ENCODE assay signal across 15 cellular contexts in the genomic region with DNA sequence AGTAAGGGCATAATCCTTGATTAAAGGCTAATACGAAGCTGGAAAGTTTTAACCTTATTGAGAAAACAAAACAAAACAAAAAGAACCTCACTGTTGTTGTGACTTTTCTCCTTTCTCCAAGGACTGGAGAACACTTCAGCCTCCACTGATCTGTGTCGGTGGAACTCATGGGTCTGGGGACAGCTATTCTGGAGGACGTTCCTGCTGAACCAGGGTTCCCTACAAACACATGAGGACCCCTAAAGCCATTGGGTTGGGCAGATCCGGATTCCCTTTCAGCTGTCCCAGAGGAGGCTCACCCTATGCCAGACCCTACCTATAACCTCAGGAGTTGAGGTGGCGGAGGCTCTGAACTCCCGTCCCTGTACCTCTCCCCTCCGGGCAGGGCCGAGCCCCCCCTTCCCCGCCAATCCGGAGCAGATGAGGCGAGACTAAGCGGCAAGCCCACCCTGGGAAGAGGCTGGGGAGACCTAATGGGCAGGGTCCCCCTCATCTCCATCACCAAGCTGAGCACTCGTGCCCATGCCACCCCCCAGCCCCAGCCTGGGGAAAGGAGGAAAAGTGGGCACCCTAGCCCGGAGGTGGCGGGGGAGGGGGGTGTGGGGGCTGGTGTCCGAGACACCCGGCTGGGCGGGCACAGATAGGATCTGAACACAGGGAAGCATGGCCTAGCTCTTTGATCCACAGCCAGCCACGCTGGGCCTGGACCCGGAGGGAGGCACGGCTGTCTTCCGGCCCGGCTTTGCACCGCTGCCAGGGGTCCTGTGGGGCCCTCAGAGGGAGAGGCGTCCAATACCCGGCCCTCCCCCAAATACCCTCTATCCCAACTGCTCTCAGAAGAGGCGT. TPM values are rescaled to one million over a fixed set of nuclear protein-coding genes. Genes with fewer than 3 reads are reported as not detected.
DNase-seq lines count a peak whose midpoint lies in the region; ATAC-seq and TF ChIP-seq lines count a peak whose summit lies in the region.
"Had no signal": no experiment of that assay in that cellular context is flagged by ENCODE, and none has a peak within 500 bp of the region (broad histone marks: within the 10 kb centered on the region; RNA-seq: fewer than 3 reads in every experiment).

No MANE protein-coding gene starts in this region.

- H2BK15ac ChIP-seq in IMR-90 (ENCODE audit: low read depth, low read length): no peak overlapping the region

- dilution Hi-C loops in IMR-90 (cut with HindIII; ENCODE audit: low sequenced_read_pairs, unreplicated experiment): no loop called here

- no peaks in the 10 kb centered on the region for H3K27me3 Mint-ChIP-seq in CD4-positive, alpha-beta memory T cell

- no peak overlapping the region for H4K5ac ChIP-seq in IMR-90 (ENCODE audit: low read depth, low read length)

- peaks cover 0 to 2% (median 0%) of the 10 kb centered on the region in 8 donors for H3K9me3 Mint-ChIP-seq in CD4-positive, alpha-beta memory T cell
- H3K9me3 Mint-ChIP-seq: dendritic cell treated with granulocyte-macrophage colony-stimulating factor and Interleukin-4, amounts not matched to agents 40 ng/mL and 50 ng/mL, for 4 days had no signal

- H2BK20ac ChIP-seq in IMR-90 (ENCODE audit: low read depth, low read length): no peak overlapping the region

- no peaks in the 10 kb centered on the region for H3K79me1 ChIP-seq in IMR-90 (ENCODE audit: low read depth in 1 of 2, low read length in 2 of 2)

- no peak overlapping the region for H3K4ac ChIP-seq in IMR-90 (ENCODE audit: low read depth, low read length)

- peak overlapping the region; percentile 95 to 98 (median 95) for H3K4me3 Mint-ChIP-seq in CD4-positive, alpha-beta memory T cell

- no peak overlapping the region for H2AK5ac ChIP-seq in IMR-90 (ENCODE audit: low read depth, low read length)

- 75% methylated on average over 3 of the region's 27 CpGs; no CpG with 5 or more reads in 1 of the 2 experiments for WGBS in IMR-90 (ENCODE audit: extremely low coverage in 2 of 2, insufficient read length in 1 of 2), 2 experiments
- 35 to 38% (median 35%) methylated on average over 24 to 27 of the region's 27 CpGs for WGBS in psoas muscle, 3 donors

- no peak overlapping the region for H3K56ac ChIP-seq in IMR-90 (ENCODE audit: extremely low read depth, insufficient read depth, low read length)

- no peaks in the 10 kb centered on the region for H3K9me2 ChIP-seq in Karpas-422 (replicated peaks; ENCODE audit: insufficient read depth, low read length)

- H3K4me2 ChIP-seq in IMR-90 (ENCODE audit: low read depth, low read length) (no peak overlapping the region), Karpas-422 (ENCODE audit: low read depth, low read length, poor library complexity, severe bottlenecking) (no peak overlapping the region)

- no peaks in the 10 kb centered on the region for H3K79me2 ChIP-seq in Karpas-422 (ENCODE audit: low read length)

- H4K20me1 ChIP-seq in IMR-90 (ENCODE audit: insufficient read depth, low read length) (peaks cover 3% of the 10 kb centered on the region; the same call in 1 of the 2 replicates), Karpas-422 (ENCODE audit: insufficient read depth, low read depth, low read length) (no peaks in the 10 kb centered on the region)

- no peak overlapping the region for H2BK120ac ChIP-seq in IMR-90 (ENCODE audit: low read depth, low read length)

- peak overlapping the region; percentile 92 to 97 for H3K4me3 ChIP-seq in CD4-positive, alpha-beta memory T cell (ENCODE audit: low read length in 2 of 2)
- no peak overlapping the region for H3K4me3 ChIP-seq in IMR-90 (ENCODE audit: insufficient read depth, low read depth, low read length)
- peak overlapping the region; percentile 64 for H3K4me3 ChIP-seq in effector memory CD4-positive, alpha-beta T cell (ENCODE audit: insufficient read depth, low read depth, low read length, poor library complexity, severe bottlenecking)
- peak overlapping the region; percentile 73 for H3K4me3 ChIP-seq in psoas muscle
- H3K4me3 ChIP-seq in Karpas-422 (ENCODE audit: low read length): no peak overlapping the region
- H3K4me3 ChIP-seq: MG63 had no signal

- POLR2A ChIA-PET in CD4-positive, alpha-beta memory T cell (lab: Charles Lee; ENCODE audit: partially characterized antibody): interaction anchor here (1.0 to 22.2 kb wide), 9 partner anchors 40 to 109 kb away, joined by 3 to 192 read pairs (median 9); partner anchors contain the start of gene VDAC1
- POLR2A ChIA-PET in IMR-90 (lab: Charles Lee; ENCODE audit: unreplicated experiment): no interaction called here

- intact Hi-C loops in CD4-positive, alpha-beta memory T cell (cut with micrococcal nuclease): no loop called here
- intact Hi-C loops in IMR-90 (cut with micrococcal nuclease): no loop called here
- intact Hi-C loops in psoas muscle (cut with DNase I): no loop called here

- peaks cover 24 to 34% of the 10 kb centered on the region in 2 donors for H3K36me3 Mint-ChIP-seq in CD4-positive, alpha-beta memory T cell

- H3K9me3 ChIP-seq in CD4-positive, alpha-beta memory T cell (ENCODE audit: control insufficient read depth in 1 of 2, low read length in 2 of 2): no peaks in the 10 kb centered on the region
- H3K9me3 ChIP-seq in IMR-90 (ENCODE audit: control insufficient read depth, insufficient read depth, low read length): no peaks in the 10 kb centered on the region
- no peaks in the 10 kb centered on the region for H3K9me3 ChIP-seq in effector memory CD4-positive, alpha-beta T cell (ENCODE audit: control insufficient read depth, low read length)
- no peaks in the 10 kb centered on the region for H3K9me3 ChIP-seq in psoas muscle
- H3K9me3 ChIP-seq in Karpas-422 (ENCODE audit: low read length): no peaks in the 10 kb centered on the region
- H3K9me3 ChIP-seq: MG63, Peyer's patch, right atrium auricular region had no signal

- TF ChIP-seq CTCF in IMR-90 (conservative IDR thresholded peaks at IDR 0.05; ENCODE audit: low read depth, low read length) (no peak), psoas muscle (IDR thresholded peaks at IDR 0.05) (no peak)

- no peak overlapping the region for H2AFZ ChIP-seq in IMR-90 (replicated peaks; ENCODE audit: low read length, poor library complexity)
- H2AFZ ChIP-seq in Karpas-422 (ENCODE audit: low read length): no peak overlapping the region

- H3K27ac Mint-ChIP-seq in CD4-positive, alpha-beta memory T cell: peak overlapping the region; percentile 90 to 98 (median 96)
- H3K27ac Mint-ChIP-seq: dendritic cell treated with granulocyte-macrophage colony-stimulating factor and Interleukin-4, amounts not matched to agents 40 ng/mL and 50 ng/mL, for 4 days had no signal

- H3K18ac ChIP-seq in IMR-90 (ENCODE audit: low read depth, low read length): no peak overlapping the region

- DNase-seq in CD4-positive, alpha-beta memory T cell: no peak
- DNase-seq in IMR-90 (no peak), psoas muscle (no peak), Karpas-422 (no peak)
- no peak for DNase-seq in effector memory CD4-positive, alpha-beta T cell
- no peak for DNase-seq in activated CD8-positive, alpha-beta memory T cell treated with anti-CD3 and anti-CD28 coated beads, Interleukin-2, amount 50 U/mL, for 48 hours
- DNase-seq: activated effector memory CD4-positive, alpha-beta T cell treated with Interleukin-2 at 50 U/mL for 16 hours; COR-L47; NCI-H2171 treated with DMSO at 0.1 percent for 48 hours; Peyer's patch had no signal

- no peak overlapping the region for H3K14ac ChIP-seq in IMR-90 (replicated peaks; ENCODE audit: low read depth, low read length)

- H4K8ac ChIP-seq in IMR-90 (ENCODE audit: low read depth in 2 of 2, low read length in 2 of 2): no peak overlapping the region

- no TSS peak for BruUV-seq in IMR-90 (replicated peaks; lab: Mats Ljungman, UMichigan)

- H3K23ac ChIP-seq in IMR-90 (ENCODE audit: low read depth, low read length): 0 out of 2 replicates have a peak overlapping the region, but pooled peaks have one; percentile 24

- H2AK9ac ChIP-seq in IMR-90 (replicated peaks; ENCODE audit: low read depth, low read length, poor library complexity): no peak overlapping the region

- CTCF ChIA-PET in CD4-positive, alpha-beta memory T cell (lab: Charles Lee; ENCODE audit: partially characterized antibody): interaction anchor here (1.6 to 2.7 kb wide), 3 partner anchors 36 to 41 kb away, joined by 3 to 16 read pairs (median 5); no protein-coding TSS in a partner anchor
- CTCF ChIA-PET in IMR-90 (lab: Yijun Ruan, JAX): interaction anchor here (0.8 to 1.1 kb wide), 3 partner anchors 11 to 73 kb away, joined by 3 to 4 read pairs (median 4); no protein-coding TSS in a partner anchor

- H3K4me1 Mint-ChIP-seq in CD4-positive, alpha-beta memory T cell: peaks cover 41 to 77% (median 56%) of the 10 kb centered on the region in 4 donors

- in situ Hi-C loops in IMR-90 (cut with MboI; ENCODE audit: low sequenced_read_pairs): no loop called here

- peak overlapping the region; percentile 78 for H3K27ac ChIP-seq in CD4-positive, alpha-beta memory T cell (ENCODE audit: low read depth, low read length)
- no peak overlapping the region for H3K27ac ChIP-seq in IMR-90 (ENCODE audit: insufficient read depth, low read length)
- peak overlapping the region; percentile 80 for H3K27ac ChIP-seq in effector memory CD4-positive, alpha-beta T cell (ENCODE audit: insufficient read depth, low read length, poor library complexity, severe bottlenecking)
- H3K27ac ChIP-seq in psoas muscle: no peak overlapping the region
- no peak overlapping the region for H3K27ac ChIP-seq in Karpas-422 (ENCODE audit: low read length)
- H3K27ac ChIP-seq: right atrium auricular region had no signal

- ATAC-seq in IMR-90 (ENCODE audit: low read depth) (no peak), psoas muscle (no peak), HG02938 (IDR thresholded peaks at IDR 0.05; ENCODE audit: unreplicated experiment) (no peak), HG02798 (IDR thresholded peaks at IDR 0.05; ENCODE audit: poor library complexity, unreplicated experiment) (no peak)

- H2BK5ac ChIP-seq in IMR-90 (ENCODE audit: low read depth, low read length, poor library complexity, severe bottlenecking): no peak overlapping the region

- TF ChIP-seq POLR2A in IMR-90 (IDR thresholded peaks at IDR 0.05; ENCODE audit: low read depth, low read length): no peak

- H4K91ac ChIP-seq in IMR-90 (ENCODE audit: insufficient read depth, low read depth, low read length): no peak overlapping the region

- H3K36me3 ChIP-seq in CD4-positive, alpha-beta memory T cell (ENCODE audit: insufficient read depth, low read length): peaks cover 21% of the 10 kb centered on the region
- H3K36me3 ChIP-seq in IMR-90 (ENCODE audit: control insufficient read depth, insufficient read depth, low read length) (no peaks in the 10 kb centered on the region), psoas muscle (ENCODE audit: insufficient read depth in 1 of 2, low read depth in 1 of 2) (no peaks in the 10 kb centered on the region), Karpas-422 (ENCODE audit: insufficient read depth, low read length) (no peaks in the 10 kb centered on the region)
- peaks cover 23% of the 10 kb centered on the region for H3K36me3 ChIP-seq in effector memory CD4-positive, alpha-beta T cell (ENCODE audit: control insufficient read depth, insufficient read depth, low read length)
- H3K36me3 ChIP-seq: Peyer's patch, right atrium auricular region had no signal

- H3K9ac ChIP-seq in IMR-90 (ENCODE audit: low read depth, low read length) (no peak overlapping the region), Karpas-422 (ENCODE audit: low read length) (no peak overlapping the region)

- peaks cover 70% of the 10 kb centered on the region for H3K4me1 ChIP-seq in CD4-positive, alpha-beta memory T cell (ENCODE audit: insufficient read depth, low read length)
- no peaks in the 10 kb centered on the region for H3K4me1 ChIP-seq in IMR-90 (ENCODE audit: control insufficient read depth, insufficient read depth, low read length)
- peaks cover 43% of the 10 kb centered on the region for H3K4me1 ChIP-seq in effector memory CD4-positive, alpha-beta T cell (ENCODE audit: control insufficient read depth, insufficient read depth, low read length, poor library complexity, severe bottlenecking)
- H3K4me1 ChIP-seq in psoas muscle: peaks cover 13% of the 10 kb centered on the region
- peaks cover 5% of the 10 kb centered on the region for H3K4me1 ChIP-seq in Karpas-422 (ENCODE audit: low read length)

- no peaks in the 10 kb centered on the region for H3K27me3 ChIP-seq in CD4-positive, alpha-beta memory T cell (ENCODE audit: insufficient read depth, low read length)
- H3K27me3 ChIP-seq in IMR-90 (ENCODE audit: control insufficient read depth, insufficient read depth, low read length) (peaks cover 7% of the 10 kb centered on the region; the same call in 1 of the 2 replicates), psoas muscle (ENCODE audit: insufficient read depth in 3 of 3, low read length in 2 of 3) (peaks cover 0 to 18% (median 7%) of the 10 kb centered on the region in 3 donors), Karpas-422 (ENCODE audit: low read length) (no peaks in the 10 kb centered on the region)
- H3K27me3 ChIP-seq in effector memory CD4-positive, alpha-beta T cell (replicated peaks; ENCODE audit: control insufficient read depth, insufficient read depth, low read length, poor library complexity, severe bottlenecking): no peaks in the 10 kb centered on the region
- H3K27me3 ChIP-seq: MG63, right atrium auricular region had no signal

- no peak for TF ChIP-seq RAD21 in IMR-90 (IDR thresholded peaks at IDR 0.05; ENCODE audit: low read length)

- no peaks in the 10 kb centered on the region for H3K9me1 ChIP-seq in IMR-90 (ENCODE audit: insufficient read depth, low read length)

RNA-seq across cellular contexts. Expression of gene TCF7, which starts 1.5 kb away (rescaled TPM):
- total RNA-seq in CD4-positive, alpha-beta memory T cell: 100 to 1,000 TPM; 770 to 841 TPM
- 100 to 1,000 TPM; 102 to 474 TPM for polyA plus RNA-seq in CD4-positive, alpha-beta memory T cell
- 0.83 and 1.3 TPM in 2 replicates for total RNA-seq in IMR-90 (2012; rRNA removed)
- 3.4 and 3.8 TPM in 2 replicates for polyA plus RNA-seq in IMR-90 (2012; rRNA removed)
- polyA plus RNA-seq in IMR-90 (2012; cell fraction: cytosol; rRNA removed): 2.4 and 3.0 TPM in 2 replicates
- polyA plus RNA-seq in IMR-90 (2012; cell fraction: nucleus; rRNA removed; ENCODE audit: low replicate concordance): 4.0 and 4.2 TPM in 2 replicates
- total RNA-seq in psoas muscle: 1 to 10 TPM in 2 of 4 donors, under 1 TPM in 2; 0.74 to 2.0 (median 1.0) TPM
- 1 to 10 TPM in 2 of 3 donors, under 1 TPM in 1; 0.24 to 2.6 (median 1.0) TPM for polyA plus RNA-seq in psoas muscle
- not detected in 2 replicates for total RNA-seq in Karpas-422 (2014; rRNA removed; shearing (Covaris generic); ENCODE audit: low replicate concordance)

Comparison
In these comparisons a context has a peak if more than half of its experiments do, and no peak if none do; other contexts are left out.
1. H3K27ac ChIP-seq: peak in CD4-positive, alpha-beta memory T cell (single experiment) and effector memory CD4-positive, alpha-beta T cell (single experiment); none in IMR-90 (single experiment), psoas muscle (single experiment) and Karpas-422 (single experiment).
2. H3K4me3 ChIP-seq: peak in CD4-positive, alpha-beta memory T cell (2 of 2), effector memory CD4-positive, alpha-beta T cell (single experiment) and psoas muscle (single experiment); none in IMR-90 (single experiment) and Karpas-422 (single experiment).
3. RNA of gene TCF7, which starts 1.5 kb away (total RNA-seq): 770 to 841 TPM in CD4-positive, alpha-beta memory T cell; 0.83 to 1.3 TPM in IMR-90, 0.74 to 2.0 TPM in psoas muscle and not detected in Karpas-422; every median in the first group is over 100 times any median in the second.